15 cellular contexts compared by ENCODE assay signal in the genomic region with DNA sequence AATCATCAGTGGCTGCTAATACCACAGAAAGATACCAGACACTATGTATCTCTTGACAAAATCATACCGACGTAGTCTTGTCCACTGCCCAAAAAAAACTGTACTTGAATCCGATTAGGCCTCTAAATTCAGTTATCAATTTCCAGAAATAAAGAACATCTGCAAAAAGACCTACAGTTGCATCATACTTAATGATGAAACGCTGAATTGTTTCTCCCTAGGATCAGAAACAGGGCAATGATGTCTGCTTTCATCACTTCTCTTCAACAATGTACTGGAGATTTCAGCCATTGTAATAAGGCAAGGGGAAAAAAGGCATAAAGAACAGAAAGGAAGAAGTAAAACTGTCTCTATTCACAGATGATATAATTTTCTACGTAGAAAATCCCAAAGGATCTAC.
"Had no signal": no experiment of that assay in that cellular context is flagged by ENCODE, and none has a peak within 500 bp of the region (broad histone marks: within the 10 kb centered on the region; RNA-seq: fewer than 3 reads in every experiment).

No MANE protein-coding gene starts in this region.

- H3K4me1 ChIP-seq: left lung had no signal

- DNase-seq: colonic mucosa; dermis blood vessel endothelial cell; endodermal cell; erythroblast; gastrocnemius medialis; heart right ventricle; left lung; lower lobe of right lung; natural killer cell; small intestine; stimulated activated CD4-positive, alpha-beta T cell treated with anti-CD3 and anti-CD28 coated beads, Interleukin-12 subunit alpha, Interleukin-12 subunit beta, amount 100 ng/mL, for 4 hours; stimulated activated naive CD4-positive, alpha-beta T cell; stomach; substantia nigra; trophoblast cell had no signal

- H3K4me3 ChIP-seq: colonic mucosa, gastrocnemius medialis, heart right ventricle, left lung, lower lobe of right lung, stomach had no signal

- H3K9me3 ChIP-seq: colonic mucosa, gastrocnemius medialis, left lung, lower lobe of right lung, stomach had no signal

- H3K36me3 ChIP-seq: colonic mucosa had no signal

- H3K27me3 ChIP-seq: colonic mucosa, gastrocnemius medialis, heart right ventricle, left lung, stomach had no signal

- ATAC-seq: gastrocnemius medialis, heart right ventricle, left lung, lower lobe of right lung, natural killer cell had no signal

- H3K27ac ChIP-seq: gastrocnemius medialis, heart right ventricle, left lung, lower lobe of right lung, stomach had no signal
